Comparison of ENCODE assay signal across 1 cellular context in genomic region chr19:41995959-41996797, GRCh38.
TF ChIP-seq lines count a peak whose summit lies in the region.

No MANE protein-coding gene starts in this region.

TF ChIP-seq in H1, 55 proteins besides CTCF, POLR2A, EP300 and RAD21 (continued from another document):
- no peak for TF ChIP-seq SP2 (IDR thresholded peaks at IDR 0.05; ENCODE audit: low read length)
- no peak for TF ChIP-seq NRF1 (IDR thresholded peaks at IDR 0.05; ENCODE audit: low read depth, low read length)
- TF ChIP-seq RFX5 (IDR thresholded peaks at IDR 0.05; ENCODE audit: borderline replicate concordance, low read depth, low read length) = peak; percentile 85
TF ChIP-seq in H1: peak in this region for 2.
